ENCODE assay signal across 31 cellular contexts in the genomic region with DNA sequence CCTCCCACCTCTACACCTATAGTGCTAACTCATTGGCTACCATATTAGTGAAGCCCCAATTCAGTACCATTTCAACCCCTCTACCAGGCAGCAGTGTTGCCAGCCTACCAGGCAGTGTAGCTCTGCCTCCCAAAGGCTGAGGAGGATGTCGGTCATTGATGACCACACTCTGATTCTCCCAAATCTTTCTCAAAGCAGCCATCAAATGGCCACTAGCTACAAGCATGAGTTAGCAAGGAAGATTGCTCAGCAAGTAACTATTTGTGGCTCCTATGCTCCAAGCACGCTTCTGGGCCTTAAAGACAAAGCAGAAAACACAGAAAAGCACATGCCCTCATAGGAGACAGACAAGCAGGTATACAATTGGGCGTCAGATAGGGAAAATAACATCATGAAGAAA. TPM values are rescaled to one million over a fixed set of nuclear protein-coding genes. Genes with fewer than 3 reads are reported as not detected.
"Had no signal": no experiment of that assay in that cellular context is flagged by ENCODE, and none has a peak within 500 bp of the region (broad histone marks: within the 10 kb centered on the region; RNA-seq: fewer than 3 reads in every experiment).

No MANE protein-coding gene starts in this region.

- H3K27ac Mint-ChIP-seq: activated B cell treated with CpG ODN at 0.5 μM for 24 hours; activated CD8-positive, alpha-beta memory T cell treated with anti-CD3 and anti-CD28 coated beads, Interleukin-2, amount 10 ng/mL, durations not matched to agents 7 days and 5 days; activated CD8-positive, alpha-beta T cell treated with anti-CD3 and anti-CD28 coated beads for 36 hours; activated naive CD4-positive, alpha-beta T cell treated with anti-CD3 and anti-CD28 coated beads, Interleukin-2, amount 50 U/mL, for 72 hours; activated T-cell treated with anti-CD3 and anti-CD28 coated beads, Interleukin-2, amount 50 U/mL, for 72 hours; stimulated activated effector memory CD8-positive, alpha-beta T cell treated with anti-CD3 and anti-CD28 coated beads, Interleukin-12 subunit alpha, Interleukin-12 subunit beta, amount 100 ng/mL, for 72 hours; stimulated activated naive CD8-positive, alpha-beta T cell treated with anti-CD3 and anti-CD28 coated beads, Interleukin-15, Interleukin-2, amounts not matched to agents 100 ng/mL and 50 ng/mL, for 24 hours had no signal

- H3K27ac ChIP-seq: left lung, lower lobe of right lung, neutrophil, parathyroid adenoma, psoas muscle, sigmoid colon, thoracic aorta had no signal

- H3K36me3 ChIP-seq: esophagus squamous epithelium, left lung, lower lobe of right lung, neutrophil, sigmoid colon, thoracic aorta had no signal

- H3K27me3 Mint-ChIP-seq: activated B cell treated with CpG ODN at 0.5 μM for 24 hours; activated CD8-positive, alpha-beta T cell treated with anti-CD3 and anti-CD28 coated beads for 36 hours; stimulated activated naive CD8-positive, alpha-beta T cell treated with anti-CD3 and anti-CD28 coated beads, Interleukin-15, Interleukin-2, amounts not matched to agents 100 ng/mL and 50 ng/mL, for 24 hours had no signal

- H3K27me3 ChIP-seq: esophagus squamous epithelium, left lung, neutrophil, sigmoid colon had no signal

- H3K4me3 ChIP-seq: esophagus squamous epithelium, left lung, lower lobe of right lung, mucosa of descending colon, psoas muscle, sigmoid colon, thoracic aorta had no signal

- H3K4me3 Mint-ChIP-seq: activated B cell treated with CpG ODN at 0.5 μM for 24 hours; activated CD8-positive, alpha-beta memory T cell treated with anti-CD3 and anti-CD28 coated beads, Interleukin-2, amount 10 ng/mL, durations not matched to agents 7 days and 5 days; activated CD8-positive, alpha-beta T cell treated with anti-CD3 and anti-CD28 coated beads for 36 hours; activated T-cell treated with anti-CD3 and anti-CD28 coated beads, Interleukin-2, amount 50 U/mL, for 72 hours; central memory CD8-positive, alpha-beta T cell; nephron; stimulated activated effector memory CD8-positive, alpha-beta T cell treated with anti-CD3 and anti-CD28 coated beads, Interleukin-12 subunit alpha, Interleukin-12 subunit beta, amount 100 ng/mL, for 72 hours; stimulated activated naive CD8-positive, alpha-beta T cell treated with anti-CD3 and anti-CD28 coated beads, Interleukin-15, Interleukin-2, amounts not matched to agents 100 ng/mL and 50 ng/mL, for 24 hours had no signal

- DNase-seq: activated B cell treated with CpG ODN at 0.5 μM for 24 hours; activated CD4-positive, alpha-beta T cell treated with anti-CD3 and anti-CD28 coated beads, Interleukin-2, amount 50 U/mL, for 1 hour; activated CD8-positive, alpha-beta memory T cell treated with anti-CD3 and anti-CD28 coated beads, Interleukin-2, amount 10 ng/mL, durations not matched to agents 7 days and 5 days; activated CD8-positive, alpha-beta T cell treated with anti-CD3 and anti-CD28 coated beads for 36 hours; activated naive CD4-positive, alpha-beta T cell; activated T-cell treated with anti-CD3 and anti-CD28 coated beads, Interleukin-2, amount 50 U/mL, for 72 hours; dermis blood vessel endothelial cell; effector CD4-positive, alpha-beta T cell; esophagus squamous epithelium; foreskin melanocyte; kidney glomerular epithelial cell; left lung; lower lobe of right lung; mesendoderm; mucosa of descending colon; psoas muscle; sigmoid colon; small intestine; stimulated activated CD4-positive, alpha-beta T cell treated with anti-CD3 and anti-CD28 coated beads, Interleukin-4, amount 100 ng/mL, for 24 hours; T-helper 2 cell; trophoblast cell had no signal

- H3K9me3 ChIP-seq: esophagus squamous epithelium, left lung, lower lobe of right lung, mucosa of descending colon, neutrophil, psoas muscle, sigmoid colon, thoracic aorta had no signal

- H3K36me3 Mint-ChIP-seq: activated CD8-positive, alpha-beta memory T cell treated with anti-CD3 and anti-CD28 coated beads, Interleukin-2, amount 10 ng/mL, durations not matched to agents 7 days and 5 days; activated naive CD4-positive, alpha-beta T cell treated with anti-CD3 and anti-CD28 coated beads, Interleukin-2, amount 50 U/mL, for 72 hours; stimulated activated effector memory CD8-positive, alpha-beta T cell treated with anti-CD3 and anti-CD28 coated beads, Interleukin-12 subunit alpha, Interleukin-12 subunit beta, amount 100 ng/mL, for 72 hours had no signal

- ATAC-seq: activated CD8-positive, alpha-beta memory T cell treated with anti-CD3 and anti-CD28 coated beads, Interleukin-2, amount 10 ng/mL, durations not matched to agents 7 days and 5 days; activated CD8-positive, alpha-beta T cell treated with anti-CD3 and anti-CD28 coated beads for 36 hours; activated naive CD4-positive, alpha-beta T cell treated with anti-CD3 and anti-CD28 coated beads, Interleukin-2, amount 50 U/mL, for 72 hours; activated T-cell treated with anti-CD3 and anti-CD28 coated beads, Interleukin-2, amount 50 U/mL, for 72 hours; left lung; lower lobe of right lung; mucosa of descending colon; psoas muscle had no signal

- H3K4me1 Mint-ChIP-seq: activated CD8-positive, alpha-beta memory T cell treated with anti-CD3 and anti-CD28 coated beads, Interleukin-2, amount 10 ng/mL, durations not matched to agents 7 days and 5 days; central memory CD8-positive, alpha-beta T cell; stimulated activated effector memory CD8-positive, alpha-beta T cell treated with anti-CD3 and anti-CD28 coated beads, Interleukin-12 subunit alpha, Interleukin-12 subunit beta, amount 100 ng/mL, for 72 hours had no signal

- H3K4me1 ChIP-seq: esophagus squamous epithelium, parathyroid adenoma, psoas muscle had no signal

- H3K9me3 Mint-ChIP-seq: activated B cell treated with CpG ODN at 0.5 μM for 24 hours; activated CD8-positive, alpha-beta T cell treated with anti-CD3 and anti-CD28 coated beads for 36 hours; activated naive CD4-positive, alpha-beta T cell treated with anti-CD3 and anti-CD28 coated beads, Interleukin-2, amount 50 U/mL, for 72 hours; activated T-cell treated with anti-CD3 and anti-CD28 coated beads, Interleukin-2, amount 50 U/mL, for 72 hours; central memory CD8-positive, alpha-beta T cell; nephron; stimulated activated effector memory CD8-positive, alpha-beta T cell treated with anti-CD3 and anti-CD28 coated beads, Interleukin-12 subunit alpha, Interleukin-12 subunit beta, amount 100 ng/mL, for 72 hours; stimulated activated naive CD8-positive, alpha-beta T cell treated with anti-CD3 and anti-CD28 coated beads, Interleukin-15, Interleukin-2, amounts not matched to agents 100 ng/mL and 50 ng/mL, for 24 hours had no signal

RNA-seq across cellular contexts. Expression of a gene that starts 42.7 kb away (rescaled TPM):
- total RNA-seq: bronchial epithelial cell, dermis blood vessel endothelial cell, myocyte had no signal
